Comparison of ENCODE assay signal across 28 cellular contexts in genomic region chr20:58148891-58149290, GRCh38.
DNase-seq lines count a peak whose midpoint lies in the region; ATAC-seq, FAIRE-seq and TF ChIP-seq lines count a peak whose summit lies in the region.
"Had no signal": no experiment of that assay in that cellular context is flagged by ENCODE, and none has a peak within 500 bp of the region (broad histone marks: within the 10 kb centered on the region; RNA-seq: fewer than 3 reads in every experiment).

No MANE protein-coding gene starts in this region.

- H2BK120ac ChIP-seq in mesenchymal stem cell (ENCODE audit: low read depth, low read length): no peak overlapping the region

- H3K18ac ChIP-seq in mesenchymal stem cell (ENCODE audit: low read depth in 1 of 2, low read length in 2 of 2): no peak overlapping the region

- H3K14ac ChIP-seq in mesenchymal stem cell (ENCODE audit: low read length in 2 of 2): no peak overlapping the region

- H3K4ac ChIP-seq in mesenchymal stem cell (ENCODE audit: low read depth in 1 of 2, low read length in 2 of 2): no peak overlapping the region

- H3K4me3 ChIP-seq in mesenchymal stem cell (ENCODE audit: insufficient read depth in 1 of 2, low read depth in 1 of 2, low read length in 2 of 2): no peak overlapping the region
- H3K4me3 ChIP-seq in WERI-Rb-1 (ENCODE audit: low read depth, low read length): no peak overlapping the region
- H3K4me3 ChIP-seq: GM23248, K562, Peyer's patch had no signal

- DNase-seq in activated effector memory CD4-positive, alpha-beta T cell treated with anti-CD3 and anti-CD28 coated beads, Interleukin-2, amount 50 U/mL, for 16 hours: peak; percentile 19
- no peak for DNase-seq in activated effector memory CD4-positive, alpha-beta T cell treated with Interleukin-2 at 50 U/mL for 16 hours
- DNase-seq in RPMI7951 (ENCODE audit: low read depth): peak; percentile 51
- no peak for DNase-seq in mesenchymal stem cell
- DNase-seq in urothelium cell line (ENCODE audit: low spot score): no peak
- no peak for DNase-seq in WERI-Rb-1
- DNase-seq in T-helper 9 cell: no peak
- DNase-seq: 8988T; Calu3; CD8-positive, alpha-beta memory T cell; DMS153; GM23248; H9; HFFc6; MM.1S; NCI-H1092; NCI-H1436; NCI-H187 treated with DMSO at 0.1 percent for 48 hours; NCI-H510A treated with DMSO at 0.1 percent for 48 hours; NCI-H748 treated with DMSO at 0.1 percent for 48 hours; Peyer's patch had no signal

- H3K36me3 ChIP-seq in mesenchymal stem cell (ENCODE audit: control insufficient read depth in 1 of 2, insufficient read depth in 2 of 2, low read depth in 1 of 2, low read length in 2 of 2) (no peaks in the 10 kb centered on the region), WERI-Rb-1 (no peaks in the 10 kb centered on the region)
- H3K36me3 ChIP-seq: Peyer's patch had no signal

- no peak overlapping the region for H2BK15ac ChIP-seq in mesenchymal stem cell (ENCODE audit: low read depth, poor library complexity, severe bottlenecking)

- H3K27me3 ChIP-seq in mesenchymal stem cell (ENCODE audit: control insufficient read depth in 1 of 2, insufficient read depth in 1 of 2, low read length in 2 of 2): peaks cover 29 to 72% of the 10 kb centered on the region in 2 experiments
- H3K27me3 ChIP-seq in WERI-Rb-1 (ENCODE audit: insufficient read depth, low read depth, severe bottlenecking): no peaks in the 10 kb centered on the region
- H3K27me3 ChIP-seq: Peyer's patch had no signal

- no peak overlapping the region for H3K23ac ChIP-seq in mesenchymal stem cell (ENCODE audit: low read length in 2 of 2)

- no peak overlapping the region for H2AFZ ChIP-seq in mesenchymal stem cell (ENCODE audit: low read depth, low read length)
- H2AFZ ChIP-seq: GM23248 had no signal

- H3K27ac ChIP-seq in mesenchymal stem cell (ENCODE audit: low read length, poor library complexity, severe bottlenecking): no peak overlapping the region
- no peak overlapping the region for H3K27ac ChIP-seq in WERI-Rb-1
- H3K27ac ChIP-seq: C4-2B, GM23248, HL-60, Peyer's patch had no signal

- 66% methylated on average over 8 of the region's 8 CpGs for WGBS in mesenchymal stem cell

- peaks cover 7% of the 10 kb centered on the region for H3K9me3 ChIP-seq in mesenchymal stem cell (ENCODE audit: control insufficient read depth, low read length)
- H3K9me3 ChIP-seq in WERI-Rb-1 (ENCODE audit: severe bottlenecking): peaks cover 3% of the 10 kb centered on the region
- H3K9me3 ChIP-seq: Peyer's patch had no signal

- no peak for TF ChIP-seq CTCF in WERI-Rb-1 (IDR thresholded peaks at IDR 0.05; ENCODE audit: low read depth, low read length)

- no peak overlapping the region for H4K91ac ChIP-seq in mesenchymal stem cell (ENCODE audit: low read length)

- H3K4me1 ChIP-seq in mesenchymal stem cell (ENCODE audit: control insufficient read depth, insufficient read depth, low read depth, low read length): no peaks in the 10 kb centered on the region
- H3K4me1 ChIP-seq: Peyer's patch had no signal

- FAIRE-seq in urothelium cell line (lab: Jason Lieb, UNC): peak; percentile 13
- FAIRE-seq: GM12891, HepG2, K562 had no signal

- H3K4me2 ChIP-seq in mesenchymal stem cell (ENCODE audit: low read length, poor library complexity, severe bottlenecking): no peak overlapping the region

- H3K79me1 ChIP-seq in mesenchymal stem cell (replicated peaks; ENCODE audit: low read length, poor library complexity, severe bottlenecking): no peaks in the 10 kb centered on the region

- H2AK5ac ChIP-seq in mesenchymal stem cell (ENCODE audit: low read length, severe bottlenecking): no peak overlapping the region

- no peak overlapping the region for H2BK12ac ChIP-seq in mesenchymal stem cell (ENCODE audit: low read length in 2 of 2)

- peak overlapping the region; percentile 32 for H2BK5ac ChIP-seq in mesenchymal stem cell (ENCODE audit: low read depth, low read length, poor library complexity, severe bottlenecking)

- no peak overlapping the region for H4K8ac ChIP-seq in mesenchymal stem cell (ENCODE audit: low read length)

- no peak overlapping the region for H3K9ac ChIP-seq in mesenchymal stem cell (ENCODE audit: low read length)
- H3K9ac ChIP-seq: GM23248 had no signal

- ATAC-seq in HG02981 (IDR thresholded peaks at IDR 0.05; ENCODE audit: unreplicated experiment): no peak
- ATAC-seq: HepG2, K562, Right ventricle myocardium inferior had no signal

Comparison
In these comparisons a context has a peak if more than half of its experiments do, and no peak if none do; other contexts are left out.
1. DNase-seq: peak in activated effector memory CD4-positive, alpha-beta T cell treated with anti-CD3 and anti-CD28 coated beads, Interleukin-2, amount 50 U/mL, for 16 hours (single experiment) and RPMI7951 (single experiment); none in activated effector memory CD4-positive, alpha-beta T cell treated with Interleukin-2 at 50 U/mL for 16 hours (single experiment), mesenchymal stem cell (single experiment), urothelium cell line (single experiment), WERI-Rb-1 (single experiment) and T-helper 9 cell (single experiment).